Comparison of ENCODE assay signal across 18 cellular contexts in the genomic region with DNA sequence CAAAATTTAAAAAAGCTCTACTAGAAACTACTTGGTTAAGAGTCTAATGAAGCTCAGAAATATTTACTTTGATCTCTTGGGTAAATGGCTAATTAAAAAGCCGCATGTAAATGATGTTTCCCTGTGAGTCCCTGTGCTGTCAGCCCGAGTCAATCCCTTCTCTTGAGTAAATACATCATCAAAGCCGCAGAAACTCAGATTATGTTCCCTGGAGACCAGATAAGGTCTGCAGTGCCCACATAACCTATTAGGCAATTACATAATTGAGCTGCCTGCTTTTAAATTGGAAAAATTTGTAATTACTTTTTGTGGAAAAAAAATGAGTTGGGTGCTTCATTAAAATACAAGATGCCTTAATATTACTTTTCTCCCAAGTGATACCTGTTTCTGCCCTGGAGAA.
"Had no signal": no experiment of that assay in that cellular context is flagged by ENCODE, and none has a peak within 500 bp of the region (broad histone marks: within the 10 kb centered on the region; RNA-seq: fewer than 3 reads in every experiment).

No MANE protein-coding gene starts in this region.

- H3K27me3 ChIP-seq: neutrophil, ovary, vagina had no signal

- H3K36me3 ChIP-seq: ovary, prostate gland, thoracic aorta had no signal

- ATAC-seq: activated T-cell treated with anti-CD3 and anti-CD28 coated beads, Interleukin-2, amount 50 U/mL, for 72 hours; left colon had no signal

- DNase-seq: activated B cell treated with CpG ODN at 0.5 μM for 24 hours; activated CD4-positive, alpha-beta T cell treated with anti-CD3 and anti-CD28 coated beads for 4 hours; activated CD4-positive, alpha-beta T cell treated with anti-CD3 and anti-CD28 coated beads, Interleukin-2, amount 50 U/mL, for 48 hours; activated effector memory CD4-positive, alpha-beta T cell treated with Interleukin-2 at 50 U/mL for 16 hours; activated naive CD4-positive, alpha-beta T cell treated with anti-CD3 and anti-CD28 coated beads, Interleukin-2, amount 10 ng/mL, durations not matched to agents 7 days and 5 days; activated T-cell treated with anti-CD3 and anti-CD28 coated beads, Interleukin-2, amount 50 U/mL, for 72 hours; anterior cingulate cortex; caudate nucleus; effector CD4-positive, alpha-beta T cell; foreskin fibroblast; left colon; ovary; stimulated activated CD4-positive, alpha-beta T cell treated with anti-CD3 and anti-CD28 coated beads, Interleukin-2, amount 100 ng/mL, for 48 hours; stimulated activated naive CD4-positive, alpha-beta T cell had no signal

- H3K4me3 ChIP-seq: ovary, prostate gland, thoracic aorta, vagina had no signal

- H3K4me1 ChIP-seq: prostate gland, vagina had no signal

- H3K9me3 ChIP-seq: neutrophil, ovary, prostate gland, thoracic aorta, vagina had no signal
